Comparison of ENCODE assay signal across 2 cellular contexts in the genomic region with DNA sequence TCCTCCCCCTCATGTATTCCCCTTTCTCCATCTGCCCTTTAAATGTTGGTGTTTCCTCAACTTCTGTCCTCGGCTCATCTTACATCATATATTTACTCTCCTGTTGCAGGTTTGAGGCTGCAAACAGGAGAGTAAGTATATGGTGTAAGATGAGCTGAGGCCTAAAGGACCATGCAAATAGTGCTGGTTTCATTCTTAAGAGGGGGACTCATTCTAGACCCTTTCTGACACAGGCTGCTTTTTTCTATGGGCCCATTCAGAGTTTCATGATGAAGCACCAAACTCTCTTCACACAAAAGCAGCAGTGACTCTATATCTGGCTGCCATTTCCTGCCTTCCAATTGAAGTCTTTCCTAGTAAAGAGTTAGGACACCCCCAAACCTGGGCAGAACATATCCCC.
TF ChIP-seq lines count a peak whose summit lies in the region.

No MANE protein-coding gene starts in this region.

TF ChIP-seq in HepG2, 621 proteins besides CTCF, POLR2A, EP300 and RAD21:
- TF ChIP-seq, protein P1, sequence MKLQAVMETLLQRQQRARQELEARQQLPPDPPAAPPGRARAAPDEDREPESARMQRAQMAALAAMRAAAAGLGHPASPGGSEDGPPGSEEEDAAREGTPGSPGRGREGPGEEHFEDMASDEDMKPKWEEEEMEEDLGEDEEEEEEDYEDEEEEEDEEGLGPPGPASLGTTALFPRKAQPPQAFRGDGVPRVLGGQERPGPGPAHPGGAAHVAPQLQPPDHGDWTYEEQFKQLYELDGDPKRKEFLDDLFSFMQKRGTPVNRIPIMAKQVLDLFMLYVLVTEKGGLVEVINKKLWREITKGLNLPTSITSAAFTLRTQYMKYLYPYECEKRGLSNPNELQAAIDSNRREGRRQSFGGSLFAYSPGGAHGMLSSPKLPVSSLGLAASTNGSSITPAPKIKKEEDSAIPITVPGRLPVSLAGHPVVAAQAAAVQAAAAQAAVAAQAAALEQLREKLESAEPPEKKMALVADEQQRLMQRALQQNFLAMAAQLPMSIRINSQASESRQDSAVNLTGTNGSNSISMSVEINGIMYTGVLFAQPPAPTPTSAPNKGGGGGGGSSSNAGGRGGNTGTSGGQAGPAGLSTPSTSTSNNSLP (IDR thresholded peaks at IDR 0.05; ENCODE audit: low read depth, low read length) = no peak
- TF ChIP-seq FOXA3 (CRISPR knock-in tag; IDR thresholded peaks at IDR 0.05) (peak; percentile 24; the same call in 1 of the 2 replicates), ZNF7 (CRISPR knock-in tag; IDR thresholded peaks at IDR 0.05) (no peak), WIZ (CRISPR knock-in tag; IDR thresholded peaks at IDR 0.05) (no peak), RARA (CRISPR knock-in tag; IDR thresholded peaks at IDR 0.05) (no peak)
- TF ChIP-seq, protein P2, sequence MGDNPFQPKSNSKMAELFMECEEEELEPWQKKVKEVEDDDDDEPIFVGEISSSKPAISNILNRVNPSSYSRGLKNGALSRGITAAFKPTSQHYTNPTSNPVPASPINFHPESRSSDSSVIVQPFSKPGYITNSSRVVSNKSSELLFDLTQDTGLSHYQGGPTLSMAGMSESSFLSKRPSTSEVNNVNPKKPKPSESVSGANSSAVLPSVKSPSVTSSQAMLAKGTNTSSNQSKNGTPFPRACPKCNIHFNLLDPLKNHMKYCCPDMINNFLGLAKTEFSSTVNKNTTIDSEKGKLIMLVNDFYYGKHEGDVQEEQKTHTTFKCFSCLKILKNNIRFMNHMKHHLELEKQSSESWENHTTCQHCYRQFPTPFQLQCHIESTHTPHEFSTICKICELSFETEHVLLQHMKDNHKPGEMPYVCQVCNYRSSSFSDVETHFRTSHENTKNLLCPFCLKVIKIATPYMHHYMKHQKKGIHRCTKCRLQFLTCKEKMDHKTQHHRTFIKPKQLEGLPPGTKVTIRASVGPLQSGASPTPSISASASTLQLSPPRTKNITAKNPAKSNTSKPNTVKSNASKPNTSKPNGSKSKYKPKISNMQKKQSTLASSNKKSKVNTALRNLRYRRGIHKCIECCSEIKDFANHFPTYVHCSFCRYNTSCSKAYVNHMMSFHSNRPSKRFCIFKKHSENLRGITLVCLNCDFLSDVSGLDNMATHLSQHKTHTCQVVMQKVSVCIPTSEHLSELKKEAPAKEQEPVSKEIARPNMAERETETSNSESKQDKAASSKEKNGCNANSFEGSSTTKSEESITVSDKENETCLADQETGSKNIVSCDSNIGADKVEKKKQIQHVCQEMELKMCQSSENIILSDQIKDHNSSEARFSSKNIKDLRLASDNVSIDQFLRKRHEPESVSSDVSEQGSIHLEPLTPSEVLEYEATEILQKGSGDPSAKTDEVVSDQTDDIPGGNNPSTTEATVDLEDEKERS (CRISPR knock-in tag; IDR thresholded peaks at IDR 0.05) = no peak

TF ChIP-seq in IMR-90, 13 proteins besides CTCF, POLR2A, EP300 and RAD21:
- no peak for TF ChIP-seq SMC3 (IDR thresholded peaks at IDR 0.05; ENCODE audit: low read depth, low read length)
- TF ChIP-seq RCOR1 (IDR thresholded peaks at IDR 0.05; ENCODE audit: insufficient replicate concordance, low read length) = no peak
